ENCODE assay signal across 8 cellular contexts in the genomic region with DNA sequence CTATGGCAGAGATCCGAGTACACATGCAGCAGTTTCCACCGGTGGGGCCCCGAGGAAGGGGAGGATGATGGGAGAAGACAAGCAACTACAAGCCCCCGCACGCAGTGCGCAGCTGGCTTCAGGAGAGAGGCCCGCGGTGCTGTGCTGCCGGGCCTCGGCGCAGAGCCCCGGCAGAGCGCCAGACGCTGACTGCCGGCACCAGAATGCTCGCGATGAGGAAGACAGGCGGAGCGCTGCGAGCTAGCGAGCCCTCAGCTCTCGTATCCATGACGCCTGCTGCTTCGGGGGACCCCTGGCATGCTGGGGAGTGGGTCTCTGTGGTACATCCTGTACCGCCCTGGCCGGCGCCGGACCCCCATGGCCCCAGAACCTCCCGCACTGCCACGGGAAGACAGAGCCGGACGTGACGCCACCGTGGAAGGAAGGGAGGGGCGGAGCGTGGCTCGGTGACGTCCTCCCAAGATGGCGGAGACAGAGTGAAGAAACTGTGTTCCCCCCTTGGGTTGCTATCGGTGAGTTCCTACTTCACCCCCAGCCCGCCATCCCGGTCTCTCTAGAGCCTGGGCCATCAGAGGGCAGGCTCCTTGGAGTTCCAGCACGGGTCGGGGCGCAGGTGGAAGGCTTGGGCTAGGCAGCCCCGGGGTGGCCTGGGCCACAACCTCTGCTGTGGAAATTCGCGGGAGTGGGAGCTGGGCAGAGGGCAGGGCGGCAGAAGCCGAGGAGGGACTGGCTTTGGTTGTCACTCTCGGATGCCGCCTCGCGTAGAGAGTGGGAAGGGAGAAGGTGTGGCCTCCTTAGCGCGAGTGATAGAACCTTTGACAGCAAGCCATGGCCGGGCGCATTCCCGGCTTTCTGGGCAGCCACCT. TPM values are rescaled to one million over a fixed set of nuclear protein-coding genes. Genes with fewer than 3 reads are reported as not detected.
DNase-seq lines count a peak whose midpoint lies in the region; ATAC-seq and TF ChIP-seq lines count a peak whose summit lies in the region.

MYNN (plus strand) TSS at position 446 of the 866 bp plus-strand sequence. CDS start 900 bp downstream, outside the sequence.

- peaks cover 37 to 42% (median 39%) of the 10 kb centered on the region in 11 experiments for H3K36me3 ChIP-seq in BLaER1 treated with 17β-estradiol and CSF1 and Interleukin-3, amounts not matched to agents 10 nM and 100 nM
- H3K36me3 ChIP-seq in right lobe of liver = peaks cover 0 to 30% (median 0%) of the 10 kb centered on the region in 4 donors

- WGBS in right lobe of liver (ENCODE audit: insufficient coverage, low coverage, low lambda C conversion rate, missing lambda C conversion rate) = under 1% methylated on average over 33 of the region's 59 CpGs

- peak within 1 kb of the TSS; percentile 88 to 96 (median 93) for H3K9ac ChIP-seq in BLaER1 treated with 17β-estradiol and CSF1 and Interleukin-3, amounts not matched to agents 10 nM and 100 nM

- peaks cover 0 to 46% (median 22%) of the 10 kb centered on the region in 11 experiments; a peak in 17 of 22 replicates for H4K20me1 ChIP-seq in BLaER1 treated with 17β-estradiol and CSF1 and Interleukin-3, amounts not matched to agents 10 nM and 100 nM

- no peaks in the 10 kb centered on the region for H3K9me3 ChIP-seq in BLaER1 treated with 17β-estradiol and CSF1 and Interleukin-3, amounts not matched to agents 10 nM and 100 nM (replicated peaks in 1 of 11)
- no peaks in the 10 kb centered on the region for H3K9me3 ChIP-seq in right lobe of liver

- H3K27ac ChIP-seq in BLaER1 treated with 17β-estradiol and CSF1 and Interleukin-3, amounts not matched to agents 10 nM and 100 nM = peak within 1 kb of the TSS; percentile 89 to 97 (median 94)
- H3K27ac ChIP-seq in right lobe of liver = peak within 1 kb of the TSS; percentile 96 to 99 (median 99)

- peak; percentile 99 for TF ChIP-seq POLR2A in right lobe of liver (IDR thresholded peaks at IDR 0.05)

- ATAC-seq in GM19324 (IDR thresholded peaks at IDR 0.05; ENCODE audit: low FRiP score, unreplicated experiment) (peak; percentile 89), HG03469 (IDR thresholded peaks at IDR 0.05; ENCODE audit: unreplicated experiment) (peak; percentile 64), right lobe of liver (peak; percentile 88 to 95 (median 88))

- peak; percentile 47 for DNase-seq in NCI-H748 treated with DMSO at 0.1 percent for 48 hours (lab: John Stamatoyannopoulos, UW)
- DNase-seq in activated CD4-positive, alpha-beta T cell treated with anti-CD3 and anti-CD28 coated beads, Interleukin-2, amount 50 U/mL, for 4 hours = peak; percentile 90 to 91
- DNase-seq in dermis microvascular lymphatic vessel endothelial cell (ENCODE audit: low read depth in 2 of 2) = peak; percentile 78 to 91
- DNase-seq in right lobe of liver = peak; percentile 93 to 95 (median 94)
- DNase-seq in stimulated activated CD4-positive, alpha-beta T cell treated with anti-CD3 and anti-CD28 coated beads, Interleukin-4, amount 100 ng/mL, for 48 hours (ENCODE audit: low read depth in 2 of 2) = peak; percentile 86

- intact Hi-C loops in right lobe of liver (cut with DNase I) = no loop called here

- H3K4me3 ChIP-seq in BLaER1 treated with 17β-estradiol and CSF1 and Interleukin-3, amounts not matched to agents 10 nM and 100 nM = peak within 1 kb of the TSS; percentile 65 to 94 (median 83)
- H3K4me3 ChIP-seq in right lobe of liver = peak within 1 kb of the TSS; percentile 70 to 92 (median 79)

- TF ChIP-seq CTCF in right lobe of liver (IDR thresholded peaks at IDR 0.05) = peak in 2 of 4 donors; percentile 23 to 28

- peaks cover 20 to 27% (median 26%) of the 10 kb centered on the region in 10 experiments for H3K4me1 ChIP-seq in BLaER1 treated with 17β-estradiol and CSF1 and Interleukin-3, amounts not matched to agents 10 nM and 100 nM
- peaks cover 0 to 19% (median 5%) of the 10 kb centered on the region in 4 donors for H3K4me1 ChIP-seq in right lobe of liver

- H3K27me3 ChIP-seq in BLaER1 treated with 17β-estradiol and CSF1 and Interleukin-3, amounts not matched to agents 10 nM and 100 nM = peaks cover 0 to 7% (median 3%) of the 10 kb centered on the region in 11 experiments; a peak in 7 of 22 replicates
- no peaks in the 10 kb centered on the region for H3K27me3 ChIP-seq in right lobe of liver

- H3K4me2 ChIP-seq in BLaER1 treated with 17β-estradiol and CSF1 and Interleukin-3, amounts not matched to agents 10 nM and 100 nM = peak within 1 kb of the TSS; percentile 80 to 97 (median 89)

RNA-seq across cellular contexts. Expression of gene MYNN, which starts in this region (rescaled TPM):
- 17.2 and 18.3 TPM in 2 replicates for total RNA-seq in dermis microvascular lymphatic vessel endothelial cell
- total RNA-seq in right lobe of liver = 1 to 10 TPM; 5.6 to 6.7 (median 5.9) TPM

Comparison
In these comparisons a context has a peak if more than half of its experiments do, and no peak if none do; other contexts are left out.
1. Peak in every context shown above with its lines: DNase-seq, ATAC-seq, H3K4me3 ChIP-seq and H3K27ac ChIP-seq.